ENCODE assay signal across 37 cellular contexts in the genomic region with DNA sequence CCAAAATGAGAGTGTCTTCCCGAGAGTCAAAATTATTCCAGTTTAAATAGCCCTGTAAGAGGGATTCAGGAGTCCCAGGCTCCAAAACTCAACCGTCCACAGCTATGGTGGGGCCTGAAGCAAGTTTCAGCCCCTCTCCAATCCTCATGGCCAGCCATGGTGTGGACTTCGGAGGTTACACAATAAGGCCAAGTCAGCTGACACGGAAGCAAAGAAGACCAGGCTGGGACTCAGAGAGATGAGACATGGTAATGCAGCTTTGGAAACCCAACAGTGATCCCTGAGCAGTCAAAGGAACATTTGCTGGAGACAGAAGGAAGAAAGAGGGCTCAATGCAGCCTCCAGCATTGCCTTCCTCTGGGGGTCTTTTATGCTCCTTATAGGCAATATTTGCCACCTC.
"Had no signal": no experiment of that assay in that cellular context is flagged by ENCODE, and none has a peak within 500 bp of the region (broad histone marks: within the 10 kb centered on the region; RNA-seq: fewer than 3 reads in every experiment).

No MANE protein-coding gene starts in this region.

- H3K27me3 ChIP-seq: body of pancreas had no signal

- H3K27me3 Mint-ChIP-seq: activated naive CD4-positive, alpha-beta T cell treated with anti-CD3 and anti-CD28 coated beads, Interleukin-2, amount 50 U/mL, for 24 hours; activated naive CD8-positive, alpha-beta T cell treated with anti-CD3 and anti-CD28 coated beads for 36 hours had no signal

- H3K9me3 ChIP-seq: adrenal gland, body of pancreas had no signal

- H3K9me3 Mint-ChIP-seq: activated CD4-positive, alpha-beta memory T cell treated with anti-CD3 and anti-CD28 coated beads for 36 hours; activated naive CD4-positive, alpha-beta T cell treated with anti-CD3 and anti-CD28 coated beads for 36 hours; activated naive CD4-positive, alpha-beta T cell treated with anti-CD3 and anti-CD28 coated beads, Interleukin-2, amount 50 U/mL, for 24 hours; activated naive CD8-positive, alpha-beta T cell treated with anti-CD3 and anti-CD28 coated beads, Interleukin-2, amount 50 U/mL, for 24 hours; dendritic cell treated with granulocyte-macrophage colony-stimulating factor and Interleukin-4, amounts not matched to agents 40 ng/mL and 50 ng/mL, for 4 days; endodermal cell had no signal

- H3K27ac Mint-ChIP-seq: activated B cell treated with CpG ODN at 0.5 μM for 24 hours; activated CD4-positive, alpha-beta memory T cell treated with anti-CD3 and anti-CD28 coated beads for 36 hours; activated CD4-positive, alpha-beta T cell treated with anti-CD3 and anti-CD28 coated beads, Interleukin-2, amount 10 ng/mL, durations not matched to agents 24 days and 14 days; activated CD8-positive, alpha-beta memory T cell treated with anti-CD3 and anti-CD28 coated beads, Interleukin-2, amount 10 ng/mL, durations not matched to agents 7 days and 5 days; activated CD8-positive, alpha-beta T cell treated with anti-CD3 and anti-CD28 coated beads, Interleukin-2, amount 10 ng/mL, durations not matched to agents 7 days and 5 days; activated naive CD4-positive, alpha-beta T cell treated with anti-CD3 and anti-CD28 coated beads for 36 hours; activated naive CD8-positive, alpha-beta T cell treated with anti-CD3 and anti-CD28 coated beads for 36 hours; activated naive CD8-positive, alpha-beta T cell treated with anti-CD3 and anti-CD28 coated beads, Interleukin-2, amount 50 U/mL, for 24 hours; activated T-helper 1 cell treated with anti-CD3 and anti-CD28 coated beads, Interleukin-12 subunit alpha, Interleukin-12 subunit beta, Interleukin-2, Interleukin-4 antibody, amounts not matched to agents 30 ng/mL and 10 ng/mL and 1 ng/mL, durations not matched to agents 14 hours and 24 hours and 36 hours; activated T-helper 2 cell treated with anti-CD3 and anti-CD28 coated beads, Interferon-gamma antibody, Interleukin-2, Interleukin-4, amounts not matched to agents 10 μg/mL and 5 μg/mL and 100 μg/mL, durations not matched to agents 14 hours and 24 hours and 36 hours; dendritic cell treated with granulocyte-macrophage colony-stimulating factor and Interleukin-4, amounts not matched to agents 40 ng/mL and 50 ng/mL, for 4 days; endodermal cell; T-helper 17 cell; T-helper 2 cell treated with Interferon-gamma antibody and Interleukin-4, amounts not matched to agents 5 μg/mL and 100 μg/mL, for 36 hours had no signal

- DNase-seq: activated B cell treated with CpG ODN at 0.5 μM for 24 hours; activated CD4-positive, alpha-beta memory T cell treated with anti-CD3 and anti-CD28 coated beads for 36 hours; activated CD4-positive, alpha-beta T cell treated with anti-CD3 and anti-CD28 coated beads, Interleukin-2, amount 10 ng/mL, durations not matched to agents 24 days and 14 days; activated CD8-positive, alpha-beta memory T cell treated with anti-CD3 and anti-CD28 coated beads, Interleukin-2, amount 10 ng/mL, durations not matched to agents 7 days and 5 days; activated CD8-positive, alpha-beta memory T cell treated with anti-CD3 and anti-CD28 coated beads, Interleukin-2, amount 50 U/mL, for 4 hours; activated CD8-positive, alpha-beta T cell treated with anti-CD3 and anti-CD28 coated beads, Interleukin-2, amount 10 ng/mL, durations not matched to agents 7 days and 5 days; activated effector memory CD4-positive, alpha-beta T cell treated with anti-CD3 and anti-CD28 coated beads, Interleukin-2, amount 50 U/mL, for 16 hours; activated naive CD4-positive, alpha-beta T cell treated with anti-CD3 and anti-CD28 coated beads for 36 hours; activated naive CD8-positive, alpha-beta T cell treated with anti-CD3 and anti-CD28 coated beads for 36 hours; activated naive CD8-positive, alpha-beta T cell treated with anti-CD3 and anti-CD28 coated beads, Interleukin-2, amount 50 U/mL, for 24 hours; activated T-cell treated with anti-CD3 and anti-CD28 coated beads, Interleukin-2, amount 50 U/mL, for 1 hour; activated T-cell treated with anti-CD3 and anti-CD28 coated beads, Interleukin-2, amount 50 U/mL, for 48 hours; adrenal gland; amygdala; aorta; body of pancreas; central memory CD4-positive, alpha-beta T cell; cerebellar nuclear complex; dorsolateral prefrontal cortex; effector memory CD4-positive, alpha-beta T cell; endodermal cell; foreskin fibroblast; glutamatergic neuron; T-helper 1 cell; T-helper 17 cell; T1000; WERI-Rb-1 had no signal

- H3K4me3 Mint-ChIP-seq: activated B cell treated with CpG ODN at 0.5 μM for 24 hours; activated CD4-positive, alpha-beta memory T cell treated with anti-CD3 and anti-CD28 coated beads for 36 hours; activated CD4-positive, alpha-beta T cell treated with anti-CD3 and anti-CD28 coated beads, Interleukin-2, amount 10 ng/mL, durations not matched to agents 24 days and 14 days; activated CD8-positive, alpha-beta memory T cell treated with anti-CD3 and anti-CD28 coated beads, Interleukin-2, amount 10 ng/mL, durations not matched to agents 7 days and 5 days; activated CD8-positive, alpha-beta T cell treated with anti-CD3 and anti-CD28 coated beads, Interleukin-2, amount 10 ng/mL, durations not matched to agents 7 days and 5 days; activated naive CD4-positive, alpha-beta T cell treated with anti-CD3 and anti-CD28 coated beads for 36 hours; activated naive CD4-positive, alpha-beta T cell treated with anti-CD3 and anti-CD28 coated beads, Interleukin-2, amount 50 U/mL, for 24 hours; activated naive CD8-positive, alpha-beta T cell treated with anti-CD3 and anti-CD28 coated beads for 36 hours; activated naive CD8-positive, alpha-beta T cell treated with anti-CD3 and anti-CD28 coated beads, Interleukin-2, amount 50 U/mL, for 24 hours; activated T-helper 1 cell treated with anti-CD3 and anti-CD28 coated beads, Interleukin-12 subunit alpha, Interleukin-12 subunit beta, Interleukin-2, Interleukin-4 antibody, amounts not matched to agents 30 ng/mL and 10 ng/mL and 1 ng/mL, durations not matched to agents 14 hours and 24 hours and 36 hours; dendritic cell treated with granulocyte-macrophage colony-stimulating factor and Interleukin-4, amounts not matched to agents 40 ng/mL and 50 ng/mL, for 4 days; endodermal cell; T-helper 17 cell; T-helper 2 cell treated with Interferon-gamma antibody and Interleukin-4, amounts not matched to agents 5 μg/mL and 100 μg/mL, for 36 hours had no signal

- H3K4me1 ChIP-seq: adrenal gland had no signal

- H3K27ac ChIP-seq: adrenal gland, body of pancreas, cardiac muscle cell, coronary artery, dorsolateral prefrontal cortex, WERI-Rb-1 had no signal

- FAIRE-seq: frontal cortex had no signal

- H3K4me3 ChIP-seq: adrenal gland, body of pancreas, cardiac muscle cell, coronary artery, dorsolateral prefrontal cortex had no signal

- H3K36me3 ChIP-seq: adrenal gland, cardiac muscle cell, WERI-Rb-1 had no signal

- H3K36me3 Mint-ChIP-seq: activated CD4-positive, alpha-beta memory T cell treated with anti-CD3 and anti-CD28 coated beads for 36 hours; activated naive CD4-positive, alpha-beta T cell treated with anti-CD3 and anti-CD28 coated beads, Interleukin-2, amount 50 U/mL, for 24 hours; activated naive CD8-positive, alpha-beta T cell treated with anti-CD3 and anti-CD28 coated beads for 36 hours had no signal

- ATAC-seq: activated CD4-positive, CD25-positive, alpha-beta regulatory T cell treated with anti-CD3 and anti-CD28 coated beads, Interleukin-2, amount 50 U/mL, for 24 hours; activated CD8-positive, alpha-beta memory T cell treated with anti-CD3 and anti-CD28 coated beads, Interleukin-2, amount 10 ng/mL, durations not matched to agents 7 days and 5 days; activated CD8-positive, alpha-beta T cell treated with anti-CD3 and anti-CD28 coated beads, Interleukin-2, amount 10 ng/mL, durations not matched to agents 7 days and 5 days; activated naive CD8-positive, alpha-beta T cell treated with anti-CD3 and anti-CD28 coated beads, Interleukin-2, amount 50 U/mL, for 24 hours; body of pancreas; esophagus mucosa; T-helper 17 cell had no signal
